In the genomic region with DNA sequence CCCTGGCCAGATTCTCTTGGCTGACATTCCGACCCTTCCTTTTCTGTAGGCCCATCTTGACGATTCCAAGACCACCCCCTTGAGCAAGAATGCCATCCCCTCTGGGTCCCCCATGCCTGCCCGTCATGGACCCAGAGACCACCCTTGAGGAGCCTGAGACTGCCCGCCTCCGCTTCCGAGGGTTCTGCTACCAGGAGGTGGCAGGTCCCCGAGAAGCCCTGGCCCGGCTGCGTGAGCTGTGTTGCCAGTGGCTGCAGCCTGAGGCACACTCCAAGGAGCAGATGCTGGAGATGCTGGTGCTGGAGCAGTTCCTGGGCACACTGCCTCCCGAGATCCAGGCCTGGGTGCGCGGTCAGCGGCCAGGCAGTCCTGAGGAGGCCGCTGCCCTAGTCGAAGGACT, we compare ENCODE assay signal across 8 cellular contexts. TPM values are rescaled to one million over a fixed set of nuclear protein-coding genes. Genes with fewer than 3 reads are reported as not detected.
A peak's percentile ranks its signal among the peaks of the same experiment; 100 is the strongest.
DNase-seq lines count a peak whose midpoint lies in the region; ATAC-seq and TF ChIP-seq lines count a peak whose summit lies in the region.

No MANE protein-coding gene starts in this region.

- peak overlapping the region; percentile 73 for H3K4me2 ChIP-seq in SU-DHL-6 (ENCODE audit: low read depth, low read length, poor library complexity, severe bottlenecking)

- no peaks in the 10 kb centered on the region for H3K27me3 Mint-ChIP-seq in Caco-2 (ENCODE audit: insufficient read depth, unreplicated experiment)

- H4K20me1 ChIP-seq in SU-DHL-6 (ENCODE audit: low read depth, low read length), result no peaks in the 10 kb centered on the region

- DNase-seq in Caco-2, result no peak
- DNase-seq in fibroblast of pulmonary artery (ENCODE audit: low read depth), result no peak
- DNase-seq in psoas muscle, result no peak
- no peak for DNase-seq in GF-D8 (lab: John Stamatoyannopoulos, UW)
- DNase-seq in HCEC 1CT, result no peak
- no peak for DNase-seq in NK-92 (lab: John Stamatoyannopoulos, UW; ENCODE audit: unreplicated experiment)

- no peaks in the 10 kb centered on the region for H3K27me3 ChIP-seq in Caco-2 (replicated peaks; ENCODE audit: control insufficient read depth, insufficient read depth, low read length)
- no peaks in the 10 kb centered on the region for H3K27me3 ChIP-seq in SU-DHL-6 (ENCODE audit: low read length)
- no peaks in the 10 kb centered on the region for H3K27me3 ChIP-seq in psoas muscle (ENCODE audit: insufficient read depth in 3 of 3, low read length in 2 of 3)

- peak overlapping the region; percentile 71 for H3K4me3 ChIP-seq in Caco-2 (ENCODE audit: low read depth, low read length)
- peak overlapping the region; percentile 60 for H3K4me3 ChIP-seq in SU-DHL-6 (ENCODE audit: insufficient read depth, low read length, poor library complexity, severe bottlenecking)
- H3K4me3 ChIP-seq in fibroblast of pulmonary artery (replicated peaks; ENCODE audit: low read depth, low read length), result peak overlapping the region; percentile 70
- peak overlapping the region; percentile 89 for H3K4me3 ChIP-seq in psoas muscle

- H3K79me2 ChIP-seq in SU-DHL-6 (ENCODE audit: insufficient read depth, low read length), result no peaks in the 10 kb centered on the region

- 81 to 88% (median 83%) methylated on average over 15 of the region's 15 CpGs for WGBS in psoas muscle, 3 donors

- peak overlapping the region; percentile 79 for H3K4me3 Mint-ChIP-seq in Caco-2 (ENCODE audit: unreplicated experiment)

- H3K36me3 ChIP-seq in Caco-2 (ENCODE audit: control insufficient read depth, insufficient read depth, low read length) (peaks cover under 1% of the 10 kb centered on the region; the same call in 1 of the 2 replicates), SU-DHL-6 (ENCODE audit: low read length) (no peaks in the 10 kb centered on the region), psoas muscle (ENCODE audit: insufficient read depth in 1 of 2, low read depth in 1 of 2) (peaks cover 0 to 54% of the 10 kb centered on the region in 2 donors)

- ATAC-seq in psoas muscle (no peak), GM18861 (IDR thresholded peaks at IDR 0.05; ENCODE audit: unreplicated experiment) (no peak)

- BruUV-seq in Caco-2 (replicated peaks; lab: Mats Ljungman, UMichigan), result no TSS peak

- no peaks in the 10 kb centered on the region for H3K9me3 Mint-ChIP-seq in Caco-2 (ENCODE audit: unreplicated experiment)

- H3K9me3 ChIP-seq in Caco-2 (no peaks in the 10 kb centered on the region), SU-DHL-6 (ENCODE audit: insufficient read depth, low read length) (no peaks in the 10 kb centered on the region), psoas muscle (no peaks in the 10 kb centered on the region)

- TF ChIP-seq CTCF in Caco-2 (IDR thresholded peaks at IDR 0.05; ENCODE audit: insufficient read depth in 1 of 2, low read depth in 1 of 2, low read length in 1 of 2, severe bottlenecking in 1 of 2, unreplicated experiment in 1 of 2) (no peak), SU-DHL-6 (IDR thresholded peaks at IDR 0.05; ENCODE audit: insufficient read depth, low read length, poor library complexity, severe bottlenecking) (no peak), fibroblast of pulmonary artery (IDR thresholded peaks at IDR 0.05; ENCODE audit: low read length, missing control alignments) (no peak), psoas muscle (IDR thresholded peaks at IDR 0.05) (no peak)

- H3F3A ChIP-seq in SU-DHL-6 (ENCODE audit: insufficient read depth), result peaks cover 10% of the 10 kb centered on the region

- H2AFZ ChIP-seq in SU-DHL-6 (ENCODE audit: low read depth, low read length, severe bottlenecking), result no peak overlapping the region

- intact Hi-C loops in Caco-2 (cut with micrococcal nuclease; ENCODE audit: unreplicated experiment), result no loop called here
- intact Hi-C loops in psoas muscle (cut with DNase I), result no loop called here

- H3K4me1 Mint-ChIP-seq in Caco-2 (ENCODE audit: low read depth, unreplicated experiment), result no peaks in the 10 kb centered on the region

- CTCF ChIA-PET in Caco-2 (lab: Charles Lee), result no interaction called here

- H3K27ac ChIP-seq in SU-DHL-6 (ENCODE audit: low read depth, low read length) (no peak overlapping the region), psoas muscle (peak overlapping the region; percentile 89)

- H3K36me3 Mint-ChIP-seq in Caco-2 (ENCODE audit: insufficient read depth, unreplicated experiment), result peaks cover 40% of the 10 kb centered on the region

- H3K4me1 ChIP-seq in Caco-2 (peaks cover 5% of the 10 kb centered on the region; the same call in 1 of the 2 replicates), psoas muscle (peaks cover 14% of the 10 kb centered on the region)

- POLR2A ChIA-PET in Caco-2 (lab: Charles Lee), result interaction anchor here (0.5 to 0.9 kb wide), 2 partner anchors 16 to 199 kb away, joined by 3 read pairs; no protein-coding TSS in a partner anchor

- peak overlapping the region; percentile 85 for H3K27ac Mint-ChIP-seq in Caco-2 (ENCODE audit: unreplicated experiment)

- peak overlapping the region; percentile 84; the same call in 1 of the 2 replicates for H3K9ac ChIP-seq in SU-DHL-6 (ENCODE audit: low read length)

- H3K9me2 ChIP-seq in SU-DHL-6 (replicated peaks; ENCODE audit: insufficient read depth, low read length), result no peaks in the 10 kb centered on the region

RNA-seq across cellular contexts. Expression of gene ZNF446, which starts 1.0 kb away (rescaled TPM):
- total RNA-seq in Caco-2 (2022) (8.6 and 9.7 TPM in 2 replicates), psoas muscle (1 to 10 TPM; 3.5 to 8.1 (median 4.9) TPM)
- polyA plus RNA-seq in psoas muscle, result 1 to 10 TPM; 4.6 to 8.7 (median 6.3) TPM

RNA-seq across cellular contexts. Expression of gene ZNF324, which starts 10.2 kb away (rescaled TPM):
- total RNA-seq in Caco-2 (2022), result 9.8 and 10.6 TPM in 2 replicates
- 1 to 10 TPM; 3.5 to 7.2 (median 4.8) TPM for total RNA-seq in psoas muscle
- 1 to 10 TPM; 2.1 to 6.4 (median 3.1) TPM for polyA plus RNA-seq in psoas muscle

RNA-seq across cellular contexts. Expression of gene ZNF324B, which starts 25.7 kb away (rescaled TPM):
- total RNA-seq in Caco-2 (2022), result 4.6 and 6.8 TPM in 2 replicates
- 1 to 10 TPM; 4.4 to 8.9 (median 4.9) TPM for total RNA-seq in psoas muscle
- 1 to 10 TPM; 2.5 to 6.2 (median 2.9) TPM for polyA plus RNA-seq in psoas muscle

RNA-seq across cellular contexts. Expression of gene SLC27A5, which starts 34.7 kb away (rescaled TPM):
- 10.3 and 12.5 TPM in 2 replicates for total RNA-seq in Caco-2 (2022)
- total RNA-seq in psoas muscle, result 1 to 10 TPM; 3.1 to 6.6 (median 4.0) TPM
- 10 to 100 TPM in 2 of 3 donors, 1 to 10 TPM in 1; 6.1 to 11.0 (median 10.6) TPM for polyA plus RNA-seq in psoas muscle

RNA-seq across cellular contexts. Expression of gene ZNF132, which starts 37.2 kb away (rescaled TPM):
- not detected in 2 replicates for total RNA-seq in Caco-2 (2022)
- 1 to 10 TPM; 2.1 to 5.2 (median 4.3) TPM for total RNA-seq in psoas muscle
- polyA plus RNA-seq in psoas muscle, result 1 to 10 TPM; 1.4 to 2.7 (median 1.6) TPM
